ENCODE assay signal across 1 cellular context in genomic region chr14:100536141-100536540, GRCh38.
TF ChIP-seq lines count a peak whose summit lies in the region.

No MANE protein-coding gene starts in this region.

TF ChIP-seq in WTC11, 78 proteins besides CTCF, POLR2A, EP300 and RAD21 (continued from another document):
- TF ChIP-seq ZNF532 (CRISPR knock-in tag; IDR thresholded peaks at IDR 0.05; ENCODE audit: borderline replicate concordance) (no peak), E2F4 (CRISPR knock-in tag; IDR thresholded peaks at IDR 0.05; ENCODE audit: borderline replicate concordance, low read depth) (no peak), ZNF121 (CRISPR knock-in tag; IDR thresholded peaks at IDR 0.05) (no peak), TCF7 (CRISPR knock-in tag; IDR thresholded peaks at IDR 0.05; ENCODE audit: low read depth) (no peak), CBFB (CRISPR knock-in tag; IDR thresholded peaks at IDR 0.05; ENCODE audit: low read depth) (no peak), GTF2I (CRISPR knock-in tag; conservative IDR thresholded peaks at IDR 0.05) (no peak)
